14 cellular contexts compared by ENCODE assay signal in genomic region chr10:22634093-22634492, GRCh38.
DNase-seq lines count a peak whose midpoint lies in the region; ATAC-seq and TF ChIP-seq lines count a peak whose summit lies in the region.
"Had no signal": no experiment of that assay in that cellular context is flagged by ENCODE, and none has a peak within 500 bp of the region (broad histone marks: within the 10 kb centered on the region; RNA-seq: fewer than 3 reads in every experiment).

No MANE protein-coding gene starts in this region.

- no TSS peak for BruUV-seq in PC-3 (replicated peaks; lab: Mats Ljungman, UMichigan)

- DNase-seq in CD4-positive, alpha-beta T cell = no peak
- DNase-seq in PC-3 (no peak), dermis blood vessel endothelial cell (no peak), brain microvascular endothelial cell (no peak)
- DNase-seq in natural killer cell treated with Interleukin-12 subunit alpha and Interleukin-12 subunit beta and Interleukin-15 and Interleukin-18, amount 100 ng/mL, for 72 hours (ENCODE audit: low spot score) = no peak
- DNase-seq: central memory CD4-positive, alpha-beta T cell; endodermal cell; GF-D8; NCI-H1436 treated with DMSO at 0.1 percent for 48 hours; occipital lobe; right cardiac atrium; WERI-Rb-1 had no signal

- H3K27me3 ChIP-seq in CD4-positive, alpha-beta T cell (ENCODE audit: control insufficient read depth, insufficient read depth, low read length) = no peaks in the 10 kb centered on the region
- H3K27me3 ChIP-seq in PC-3 (ENCODE audit: low read length) (no peaks in the 10 kb centered on the region), brain microvascular endothelial cell (replicated peaks) (no peaks in the 10 kb centered on the region)

- no peaks in the 10 kb centered on the region for H3K9me3 ChIP-seq in CD4-positive, alpha-beta T cell (ENCODE audit: control insufficient read depth, low read length)
- no peaks in the 10 kb centered on the region for H3K9me3 ChIP-seq in PC-3 (ENCODE audit: low read length)

- H2AFZ ChIP-seq in PC-3 (ENCODE audit: low read length) = no peak overlapping the region

- peak overlapping the region; percentile 37; the same call in 1 of the 2 replicates for H3K9ac ChIP-seq in PC-3 (ENCODE audit: low read length)

- H3K36me3 Mint-ChIP-seq in CD4-positive, alpha-beta T cell (ENCODE audit: low read depth) = peaks cover 19% of the 10 kb centered on the region
- peaks cover 7% of the 10 kb centered on the region for H3K36me3 Mint-ChIP-seq in natural killer cell treated with Interleukin-12 subunit alpha and Interleukin-12 subunit beta and Interleukin-15 and Interleukin-18, amount 100 ng/mL, for 72 hours

- peaks cover 83% of the 10 kb centered on the region for H3K79me2 ChIP-seq in PC-3 (ENCODE audit: low read length)

- H3F3A ChIP-seq in PC-3 (ENCODE audit: low read length, unreplicated experiment) = no peaks in the 10 kb centered on the region

- CTCF ChIA-PET in CD4-positive, alpha-beta T cell (lab: Charles Lee) = no interaction called here
- CTCF ChIA-PET in PC-3 (lab: Charles Lee) = no interaction called here

- H3K9me2 ChIP-seq in PC-3 (replicated peaks; ENCODE audit: low read length) = no peaks in the 10 kb centered on the region

- no peaks in the 10 kb centered on the region for H3K27me3 Mint-ChIP-seq in CD4-positive, alpha-beta T cell
- no peaks in the 10 kb centered on the region for H3K27me3 Mint-ChIP-seq in natural killer cell treated with Interleukin-12 subunit alpha and Interleukin-12 subunit beta and Interleukin-15 and Interleukin-18, amount 100 ng/mL, for 72 hours

- peak overlapping the region; percentile 90 for H3K27ac Mint-ChIP-seq in CD4-positive, alpha-beta T cell
- H3K27ac Mint-ChIP-seq in natural killer cell treated with Interleukin-12 subunit alpha and Interleukin-12 subunit beta and Interleukin-15 and Interleukin-18, amount 100 ng/mL, for 72 hours = peak overlapping the region; percentile 96 to 97
- H3K27ac Mint-ChIP-seq: endodermal cell had no signal

- H3K27ac ChIP-seq in CD4-positive, alpha-beta T cell (ENCODE audit: low read depth, low read length) = no peak overlapping the region
- peak overlapping the region; percentile 89 for H3K27ac ChIP-seq in PC-3 (ENCODE audit: low read length)
- H3K27ac ChIP-seq in angular gyrus (ENCODE audit: low read depth, low read length) = peak overlapping the region; percentile 88
- H3K27ac ChIP-seq in brain microvascular endothelial cell = no peak overlapping the region
- H3K27ac ChIP-seq: WERI-Rb-1 had no signal

- H3K9me3 Mint-ChIP-seq in CD4-positive, alpha-beta T cell = no peaks in the 10 kb centered on the region
- peaks cover 3% of the 10 kb centered on the region for H3K9me3 Mint-ChIP-seq in natural killer cell treated with Interleukin-12 subunit alpha and Interleukin-12 subunit beta and Interleukin-15 and Interleukin-18, amount 100 ng/mL, for 72 hours
- H3K9me3 Mint-ChIP-seq: endodermal cell had no signal

- no peak for ATAC-seq in CD4-positive, alpha-beta T cell (ENCODE audit: poor library complexity)
- ATAC-seq in PC-3 (no peak), GM19023 (IDR thresholded peaks at IDR 0.05; ENCODE audit: unreplicated experiment) (no peak)
- ATAC-seq in natural killer cell treated with Interleukin-12 subunit alpha and Interleukin-12 subunit beta and Interleukin-15 and Interleukin-18, amount 100 ng/mL, for 72 hours = no peak
- ATAC-seq: right cardiac atrium had no signal

- H3K36me3 ChIP-seq in PC-3 (ENCODE audit: low read depth, low read length) (no peaks in the 10 kb centered on the region), brain microvascular endothelial cell (replicated peaks) (no peaks in the 10 kb centered on the region)
- H3K36me3 ChIP-seq: WERI-Rb-1 had no signal

- H3K4me1 ChIP-seq in PC-3 (ENCODE audit: insufficient read depth, low read length) = peaks cover 27% of the 10 kb centered on the region

- H3K4me2 ChIP-seq in PC-3 (ENCODE audit: low read length) = peak overlapping the region; percentile 84; the same call in 1 of the 2 replicates

- no peaks in the 10 kb centered on the region for H4K20me1 ChIP-seq in PC-3 (ENCODE audit: low read length)

- POLR2A ChIA-PET in CD4-positive, alpha-beta T cell (lab: Charles Lee) = interaction anchor here (1.0 kb wide), 1 partner anchor 33 kb away, joined by 3 read pairs; no protein-coding TSS in a partner anchor
- POLR2A ChIA-PET in PC-3 (lab: Charles Lee; ENCODE audit: unreplicated experiment) = no interaction called here

- peak overlapping the region; percentile 13 for H3K4me3 Mint-ChIP-seq in CD4-positive, alpha-beta T cell
- peak overlapping the region; percentile 80 for H3K4me3 Mint-ChIP-seq in natural killer cell treated with Interleukin-12 subunit alpha and Interleukin-12 subunit beta and Interleukin-15 and Interleukin-18, amount 100 ng/mL, for 72 hours
- H3K4me3 Mint-ChIP-seq: endodermal cell had no signal

- intact Hi-C loops in CD4-positive, alpha-beta T cell (cut with DNase I, micrococcal nuclease) = no loop called here
- intact Hi-C loops in PC-3 (cut with micrococcal nuclease) = no loop called here

- no peak for TF ChIP-seq CTCF in CD4-positive, alpha-beta T cell (IDR thresholded peaks at IDR 0.05)
- TF ChIP-seq CTCF in PC-3 (conservative IDR thresholded peaks at IDR 0.05; ENCODE audit: low read depth, low read length) = no peak
- no peak for TF ChIP-seq CTCF in brain microvascular endothelial cell (IDR thresholded peaks at IDR 0.05; ENCODE audit: low read depth, low read length, missing control alignments)

- H3K4me1 Mint-ChIP-seq in CD4-positive, alpha-beta T cell (ENCODE audit: low read depth) = peaks cover 98% of the 10 kb centered on the region
- peaks cover 78 to 93% of the 10 kb centered on the region in 2 donors for H3K4me1 Mint-ChIP-seq in natural killer cell treated with Interleukin-12 subunit alpha and Interleukin-12 subunit beta and Interleukin-15 and Interleukin-18, amount 100 ng/mL, for 72 hours (ENCODE audit: low read depth in 2 of 2)

- H3K4me3 ChIP-seq in PC-3 (ENCODE audit: low read length) (no peak overlapping the region), brain microvascular endothelial cell (ENCODE audit: low read depth, low read length) (no peak overlapping the region)

- in situ Hi-C loops in brain microvascular endothelial cell (cut with HindIII; ENCODE audit: low pct_ligation_motif_present, low sequenced_read_pairs) = no loop called here

Comparison
In these comparisons a context has a peak if more than half of its experiments do, and no peak if none do; other contexts are left out.
1. H3K27ac ChIP-seq: peak in PC-3 (single experiment) and angular gyrus (single experiment); none in CD4-positive, alpha-beta T cell (single experiment) and brain microvascular endothelial cell (single experiment).